Comparison of ENCODE assay signal across 20 cellular contexts in the genomic region with DNA sequence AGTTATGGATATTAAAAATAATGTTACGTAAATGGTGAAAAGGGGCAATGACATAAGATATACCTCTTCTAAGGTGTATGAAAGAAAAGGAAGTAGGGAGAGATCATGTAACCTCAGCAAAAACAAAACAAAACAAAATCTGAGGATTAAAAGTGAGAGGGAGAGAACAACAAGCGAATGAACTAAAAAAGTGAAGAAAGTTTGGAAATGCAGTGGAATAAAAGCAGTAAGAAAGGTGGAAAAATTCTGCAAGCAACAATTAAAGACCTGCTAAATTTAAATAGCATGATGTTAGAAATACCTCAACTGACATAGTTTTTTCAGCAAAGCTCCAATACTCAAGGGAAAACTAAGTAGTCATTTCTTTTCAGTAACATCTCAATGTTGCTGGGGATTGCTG.
"Had no signal": no experiment of that assay in that cellular context is flagged by ENCODE, and none has a peak within 500 bp of the region (broad histone marks: within the 10 kb centered on the region; RNA-seq: fewer than 3 reads in every experiment).

No MANE protein-coding gene starts in this region.

- ATAC-seq: mucosa of descending colon; naive thymus-derived CD8-positive, alpha-beta T cell; right cardiac atrium had no signal

- H3K4me3 ChIP-seq: coronary artery, mucosa of descending colon, neural progenitor cell, ovary, suprapubic skin, thyroid gland, uterus had no signal

- H3K9me3 Mint-ChIP-seq: naive thymus-derived CD8-positive, alpha-beta T cell; neural progenitor cell had no signal

- H3K9ac ChIP-seq: neural progenitor cell had no signal

- H3K27me3 Mint-ChIP-seq: naive thymus-derived CD8-positive, alpha-beta T cell; type B pancreatic cell had no signal

- H3K36me3 ChIP-seq: ovary, thyroid gland, uterus had no signal

- H3K27me3 ChIP-seq: neural progenitor cell, ovary, suprapubic skin, thyroid gland, uterus had no signal

- H3K4me2 ChIP-seq: neural progenitor cell had no signal

- H2AFZ ChIP-seq: neural progenitor cell had no signal

- H3K27ac Mint-ChIP-seq: neural progenitor cell, type B pancreatic cell had no signal

- DNase-seq: effector CD4-positive, alpha-beta T cell; foreskin melanocyte; head of caudate nucleus; hippocampal formation; kidney glomerular epithelial cell; mucosa of descending colon; naive thymus-derived CD8-positive, alpha-beta T cell; nucleus accumbens; ovary; small intestine; stimulated activated CD4-positive, alpha-beta T cell treated with anti-CD3 and anti-CD28 coated beads, Interleukin-12 subunit alpha, Interleukin-12 subunit beta, amount 100 ng/mL, for 4 hours; stimulated activated naive CD4-positive, alpha-beta T cell; thyroid gland; uterus had no signal

- H3K4me1 ChIP-seq: suprapubic skin had no signal

- H3K4me3 Mint-ChIP-seq: naive thymus-derived CD8-positive, alpha-beta T cell; neural progenitor cell; type B pancreatic cell had no signal

- FAIRE-seq: islet of Langerhans, small intestine had no signal

- H3K9me3 ChIP-seq: mucosa of descending colon, ovary, suprapubic skin, thyroid gland, uterus had no signal

- H3K27ac ChIP-seq: coronary artery, neural progenitor cell, ovary, suprapubic skin, thyroid gland, uterus had no signal
